In the genomic region with DNA sequence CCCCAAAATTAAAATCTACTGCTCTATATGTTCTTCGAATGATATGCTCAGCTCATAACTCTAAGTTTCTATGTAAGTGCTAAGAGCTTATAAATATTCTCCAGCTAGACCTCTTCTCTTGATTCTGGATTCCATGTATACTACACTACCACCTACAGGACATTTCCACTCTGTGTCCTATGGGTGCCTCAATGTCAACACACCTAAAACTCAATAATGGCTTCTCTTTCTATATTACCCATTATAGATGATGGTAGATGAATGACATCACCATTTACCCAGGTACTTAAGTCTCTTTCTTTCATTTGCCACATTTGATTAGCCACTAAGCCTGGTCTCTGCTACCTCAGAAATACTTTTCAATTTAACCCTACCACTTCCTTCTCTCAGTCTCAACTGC, we compare ENCODE assay signal across 10 cellular contexts. TPM values are rescaled to one million over a fixed set of nuclear protein-coding genes. Genes with fewer than 3 reads are reported as not detected.
DNase-seq lines count a peak whose midpoint lies in the region; ATAC-seq and TF ChIP-seq lines count a peak whose summit lies in the region.
"Had no signal": no experiment of that assay in that cellular context is flagged by ENCODE, and none has a peak within 500 bp of the region (broad histone marks: within the 10 kb centered on the region; RNA-seq: fewer than 3 reads in every experiment).

No MANE protein-coding gene starts in this region.

- DNase-seq in GM06990 (ENCODE audit: extremely low read depth, insufficient read length) (no peak), Kasumi-1 (lab: John Stamatoyannopoulos, UW) (peak; percentile 51 to 60)
- no peak for DNase-seq in activated CD8-positive, alpha-beta T cell treated with anti-CD3 and anti-CD28 coated beads for 36 hours
- DNase-seq in activated CD8-positive, alpha-beta memory T cell treated with anti-CD3 and anti-CD28 coated beads, Interleukin-2, amount 50 U/mL, for 4 hours: no peak
- DNase-seq: stomach had no signal

- TF ChIP-seq CTCF in GM06990 (IDR thresholded peaks at IDR 0.05; ENCODE audit: insufficient read depth, low read length, poor library complexity, severe bottlenecking): peak; percentile 25
- peak; percentile 14 for TF ChIP-seq CTCF in activated CD8-positive, alpha-beta T cell treated with anti-CD3 and anti-CD28 coated beads for 36 hours (IDR thresholded peaks at IDR 0.05)
- TF ChIP-seq CTCF in liver (IDR thresholded peaks at IDR 0.05; ENCODE audit: low read depth, low read length, missing input control): peak; percentile 55

- H3K36me3 Mint-ChIP-seq in activated CD8-positive, alpha-beta T cell treated with anti-CD3 and anti-CD28 coated beads for 36 hours (ENCODE audit: low read depth): no peaks in the 10 kb centered on the region

- H3K36me3 ChIP-seq in GM06990 (ENCODE audit: control insufficient read depth, insufficient read depth, low read length): no peaks in the 10 kb centered on the region
- no peaks in the 10 kb centered on the region for H3K36me3 ChIP-seq in liver (ENCODE audit: control insufficient read depth in 4 of 4, insufficient read depth in 3 of 4, low read depth in 1 of 4, low read length in 3 of 4)
- H3K36me3 ChIP-seq: stomach had no signal

- intact Hi-C loops in activated CD8-positive, alpha-beta T cell treated with anti-CD3 and anti-CD28 coated beads for 36 hours (cut with micrococcal nuclease): no loop called here

- no peak overlapping the region for H3K4me3 Mint-ChIP-seq in activated CD8-positive, alpha-beta T cell treated with anti-CD3 and anti-CD28 coated beads for 36 hours

- WGBS in liver: 18% methylated on average over 1 of the region's 1 CpG

- no peak overlapping the region for H3K27ac Mint-ChIP-seq in activated CD8-positive, alpha-beta T cell treated with anti-CD3 and anti-CD28 coated beads for 36 hours

- POLR2A ChIA-PET in activated CD8-positive, alpha-beta T cell treated with anti-CD3 and anti-CD28 coated beads for 36 hours (lab: Charles Lee): interaction anchor here (0.6 kb wide), 1 partner anchor 921 kb away, joined by 3 read pairs; no protein-coding TSS in a partner anchor

- H3K27me3 Mint-ChIP-seq in activated CD8-positive, alpha-beta T cell treated with anti-CD3 and anti-CD28 coated beads for 36 hours: no peaks in the 10 kb centered on the region

- CTCF ChIA-PET in activated CD8-positive, alpha-beta T cell treated with anti-CD3 and anti-CD28 coated beads for 36 hours (lab: Charles Lee): interaction anchor here (0.9 to 1.1 kb wide), 4 partner anchors 10 to 87 kb away, joined by 3 to 8 read pairs (median 3); no protein-coding TSS in a partner anchor

- no peaks in the 10 kb centered on the region for H3K27me3 ChIP-seq in GM06990 (replicated peaks; ENCODE audit: control insufficient read depth, insufficient read depth, low read length)
- no peaks in the 10 kb centered on the region for H3K27me3 ChIP-seq in liver (ENCODE audit: control insufficient read depth in 4 of 4, insufficient read depth in 4 of 4, low read length in 3 of 4)
- H3K27me3 ChIP-seq: stomach had no signal

- no peaks in the 10 kb centered on the region for H3K9me3 Mint-ChIP-seq in activated CD8-positive, alpha-beta T cell treated with anti-CD3 and anti-CD28 coated beads for 36 hours

- H3K4me1 ChIP-seq in liver (ENCODE audit: control insufficient read depth in 4 of 4, insufficient read depth in 4 of 4, low read length in 3 of 4): peaks cover 4 to 9% (median 6%) of the 10 kb centered on the region in 4 donors
- H3K4me1 ChIP-seq: stomach had no signal

- H3K4me1 Mint-ChIP-seq in activated CD8-positive, alpha-beta T cell treated with anti-CD3 and anti-CD28 coated beads for 36 hours (ENCODE audit: low read depth): no peaks in the 10 kb centered on the region

- ATAC-seq in activated CD8-positive, alpha-beta T cell treated with anti-CD3 and anti-CD28 coated beads for 36 hours: peak; percentile 79
- ATAC-seq in HG03108 (IDR thresholded peaks at IDR 0.05; ENCODE audit: unreplicated experiment) (no peak), GM19324 (IDR thresholded peaks at IDR 0.05; ENCODE audit: low FRiP score, unreplicated experiment) (no peak), GM19328 (IDR thresholded peaks at IDR 0.05; ENCODE audit: unreplicated experiment) (no peak)

- no peak overlapping the region for H3K9ac ChIP-seq in liver (ENCODE audit: low read depth in 1 of 2, low read length in 2 of 2)

- peak; percentile 75 to 79 for TF ChIP-seq RAD21 in liver (IDR thresholded peaks at IDR 0.05)

- H3K9me3 ChIP-seq in liver (ENCODE audit: control insufficient read depth in 4 of 4, low read length in 3 of 4): no peaks in the 10 kb centered on the region
- H3K9me3 ChIP-seq: stomach had no signal

- H3K27ac ChIP-seq in liver (ENCODE audit: low read depth in 1 of 2, low read length in 2 of 2): no peak overlapping the region
- H3K27ac ChIP-seq: HL-60 had no signal

- H3K4me3 ChIP-seq in GM06990 (replicated peaks; ENCODE audit: low read depth, low read length) (no peak overlapping the region), liver (ENCODE audit: low read depth in 1 of 3, low read length in 3 of 3) (no peak overlapping the region)
- H3K4me3 ChIP-seq: stomach had no signal

TF ChIP-seq in liver, 16 proteins besides CTCF, POLR2A, EP300 and RAD21:
- TF ChIP-seq GABPA (IDR thresholded peaks at IDR 0.05 in 1 of 2, conservative IDR thresholded peaks at IDR 0.05 in 1 of 2) (no peak), REST (IDR thresholded peaks at IDR 0.05) (no peak), TAF1 (conservative IDR thresholded peaks at IDR 0.05) (no peak), NR2F2 (IDR thresholded peaks at IDR 0.05) (no peak), YY1 (IDR thresholded peaks at IDR 0.05) (peak; percentile 19), JUND (IDR thresholded peaks at IDR 0.05) (no peak), FOXA1 (IDR thresholded peaks at IDR 0.05) (no peak), HNF4G (IDR thresholded peaks at IDR 0.05) (no peak), FOXA2 (IDR thresholded peaks at IDR 0.05) (peak; percentile 20), HNF4A (conservative IDR thresholded peaks at IDR 0.05) (no peak)

RNA-seq across cellular contexts. Expression of gene TBX19, which starts 41.3 kb away (rescaled TPM):
- total RNA-seq in activated CD8-positive, alpha-beta T cell treated with anti-CD3 and anti-CD28 coated beads for 36 hours: 1 to 10 TPM; 1.5 TPM
- total RNA-seq in liver: under 1 TPM; 0.33 to 0.92 TPM
- polyA plus RNA-seq in liver: under 1 TPM; 0.20 to 0.42 TPM

Comparison
In these comparisons a context has a peak if more than half of its experiments do, and no peak if none do; other contexts are left out.
1. DNase-seq: peak in Kasumi-1 (2 of 2); none in GM06990 (single experiment), activated CD8-positive, alpha-beta T cell treated with anti-CD3 and anti-CD28 coated beads for 36 hours (single experiment) and activated CD8-positive, alpha-beta memory T cell treated with anti-CD3 and anti-CD28 coated beads, Interleukin-2, amount 50 U/mL, for 4 hours (single experiment).
2. Peak in every context shown above with its lines, with median percentiles within 50 percentile points of each other: CTCF ChIP-seq.